In the genomic region with DNA sequence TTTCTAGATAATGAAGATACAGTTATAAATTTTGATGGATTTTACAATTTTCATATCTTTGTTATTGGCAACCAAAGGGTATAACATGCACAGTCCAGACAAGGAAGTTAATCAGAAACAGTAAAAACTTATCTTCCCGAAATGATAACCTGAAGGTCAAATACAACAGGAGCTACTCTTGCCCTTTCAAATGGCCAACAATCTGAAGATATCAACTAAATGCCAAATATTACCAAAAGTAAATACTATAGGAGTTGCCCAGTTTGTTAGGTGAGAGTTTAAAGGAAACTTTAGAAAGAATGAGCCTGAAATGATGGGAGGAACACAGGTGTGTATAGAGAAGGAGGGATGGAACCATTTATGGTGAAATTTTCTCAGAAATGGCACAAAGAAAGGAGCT, we compare ENCODE assay signal across 27 cellular contexts.
"Had no signal": no experiment of that assay in that cellular context is flagged by ENCODE, and none has a peak within 500 bp of the region (broad histone marks: within the 10 kb centered on the region; RNA-seq: fewer than 3 reads in every experiment).

No MANE protein-coding gene starts in this region.

- H3K27me3 Mint-ChIP-seq: natural killer cell treated with Interleukin-12 subunit alpha and Interleukin-12 subunit beta and Interleukin-15 and Interleukin-18, amount 100 ng/mL, for 72 hours; stimulated activated naive B cell treated with anti-CD40 and anti-IgM and Interleukin-4, amounts not matched to agents 10 μg/mL and 1 μg/mL and 100 μg/mL, for 72 hours; stimulated activated naive CD8-positive, alpha-beta T cell treated with anti-CD3 and anti-CD28 coated beads, Interleukin-15, Interleukin-2, amounts not matched to agents 100 ng/mL and 50 ng/mL, for 24 hours had no signal

- H3K36me3 Mint-ChIP-seq: naive thymus-derived CD8-positive, alpha-beta T cell; stimulated activated effector memory CD8-positive, alpha-beta T cell treated with anti-CD3 and anti-CD28 coated beads, Interleukin-12 subunit alpha, Interleukin-12 subunit beta, amount 100 ng/mL, for 72 hours; stimulated activated naive B cell treated with anti-CD40 and anti-IgM and Interleukin-4, amounts not matched to agents 10 μg/mL and 1 μg/mL and 100 μg/mL, for 72 hours had no signal

- H3K4me3 ChIP-seq: pancreas, psoas muscle, right lobe of liver, sigmoid colon, suprapubic skin, testis, tibial artery, transverse colon, upper lobe of left lung, vagina had no signal

- H3K4me1 ChIP-seq: psoas muscle, right lobe of liver, sigmoid colon, suprapubic skin, testis, tibial artery, upper lobe of left lung, vagina had no signal

- H3K36me3 ChIP-seq: neutrophil, pancreas, right lobe of liver, sigmoid colon, suprapubic skin, tibial artery, transverse colon, upper lobe of left lung, vagina had no signal

- DNase-seq: naive thymus-derived CD8-positive, alpha-beta T cell; nephron progenitor cell; nucleus accumbens; pancreas; psoas muscle; right cardiac atrium; right lobe of liver; sigmoid colon; small intestine; stimulated activated CD4-positive, alpha-beta T cell treated with anti-CD3 and anti-CD28 coated beads, Interleukin-15, amount 100 ng/mL, for 24 hours; stimulated activated CD4-positive, alpha-beta T cell treated with anti-CD3 and anti-CD28 coated beads, Interleukin-2, amount 100 ng/mL, for 24 hours; stimulated activated CD4-positive, alpha-beta T cell treated with anti-CD3 and anti-CD28 coated beads, Interleukin-2, amount 100 ng/mL, for 48 hours; stimulated activated CD4-positive, alpha-beta T cell treated with anti-CD3 and anti-CD28 coated beads, Interleukin-4, amount 100 ng/mL, for 24 hours; stimulated activated naive B cell treated with anti-CD40 and anti-IgM and Interleukin-4, amounts not matched to agents 10 μg/mL and 1 μg/mL and 100 μg/mL, for 72 hours; stimulated activated naive CD4-positive, alpha-beta T cell treated with Interleukin-2 at 50 U/mL for 16 hours; substantia nigra; testis; tibial artery; transverse colon; upper lobe of left lung had no signal

- H3K27ac Mint-ChIP-seq: naive thymus-derived CD8-positive, alpha-beta T cell; natural killer cell treated with Interleukin-12 subunit alpha and Interleukin-12 subunit beta and Interleukin-15 and Interleukin-18, amount 100 ng/mL, for 72 hours; nephron progenitor cell; stimulated activated effector memory CD8-positive, alpha-beta T cell treated with anti-CD3 and anti-CD28 coated beads, Interleukin-12 subunit alpha, Interleukin-12 subunit beta, amount 100 ng/mL, for 72 hours; stimulated activated naive B cell treated with anti-CD40 and anti-IgM and Interleukin-4, amounts not matched to agents 10 μg/mL and 1 μg/mL and 100 μg/mL, for 72 hours; stimulated activated naive CD8-positive, alpha-beta T cell treated with anti-CD3 and anti-CD28 coated beads, Interleukin-15, Interleukin-2, amounts not matched to agents 100 ng/mL and 50 ng/mL, for 24 hours had no signal

- H3K4me1 Mint-ChIP-seq: naive thymus-derived CD8-positive, alpha-beta T cell; stimulated activated effector memory CD8-positive, alpha-beta T cell treated with anti-CD3 and anti-CD28 coated beads, Interleukin-12 subunit alpha, Interleukin-12 subunit beta, amount 100 ng/mL, for 72 hours; stimulated activated naive B cell treated with anti-CD40 and anti-IgM and Interleukin-4, amounts not matched to agents 10 μg/mL and 1 μg/mL and 100 μg/mL, for 72 hours had no signal

- H3K27me3 ChIP-seq: neutrophil, pancreas, right lobe of liver, sigmoid colon, suprapubic skin, testis, tibial artery, transverse colon, upper lobe of left lung, vagina had no signal

- ATAC-seq: naive thymus-derived CD8-positive, alpha-beta T cell; natural killer cell treated with Interleukin-12 subunit alpha and Interleukin-12 subunit beta and Interleukin-15 and Interleukin-18, amount 100 ng/mL, for 72 hours; psoas muscle; right cardiac atrium; right lobe of liver; stimulated activated effector memory CD8-positive, alpha-beta T cell treated with anti-CD3 and anti-CD28 coated beads, Interleukin-12 subunit alpha, Interleukin-12 subunit beta, amount 100 ng/mL, for 72 hours; stimulated activated naive B cell treated with anti-CD40 and anti-IgM and Interleukin-4, amounts not matched to agents 10 μg/mL and 1 μg/mL and 100 μg/mL, for 72 hours had no signal

- H3K9me3 Mint-ChIP-seq: nephron progenitor cell, neural crest cell had no signal

- H3K9me3 ChIP-seq: neutrophil, pancreas, psoas muscle, right lobe of liver, sigmoid colon, suprapubic skin, testis, transverse colon, upper lobe of left lung, vagina had no signal

- H3K4me3 Mint-ChIP-seq: naive thymus-derived CD8-positive, alpha-beta T cell; natural killer cell treated with Interleukin-12 subunit alpha and Interleukin-12 subunit beta and Interleukin-15 and Interleukin-18, amount 100 ng/mL, for 72 hours; nephron progenitor cell; neural crest cell; stimulated activated effector memory CD8-positive, alpha-beta T cell treated with anti-CD3 and anti-CD28 coated beads, Interleukin-12 subunit alpha, Interleukin-12 subunit beta, amount 100 ng/mL, for 72 hours; stimulated activated naive B cell treated with anti-CD40 and anti-IgM and Interleukin-4, amounts not matched to agents 10 μg/mL and 1 μg/mL and 100 μg/mL, for 72 hours; stimulated activated naive CD8-positive, alpha-beta T cell treated with anti-CD3 and anti-CD28 coated beads, Interleukin-15, Interleukin-2, amounts not matched to agents 100 ng/mL and 50 ng/mL, for 24 hours had no signal

- H3K27ac ChIP-seq: neutrophil, pancreas, psoas muscle, right lobe of liver, sigmoid colon, suprapubic skin, testis, tibial artery, transverse colon, upper lobe of left lung, vagina had no signal
